In the genomic region with DNA sequence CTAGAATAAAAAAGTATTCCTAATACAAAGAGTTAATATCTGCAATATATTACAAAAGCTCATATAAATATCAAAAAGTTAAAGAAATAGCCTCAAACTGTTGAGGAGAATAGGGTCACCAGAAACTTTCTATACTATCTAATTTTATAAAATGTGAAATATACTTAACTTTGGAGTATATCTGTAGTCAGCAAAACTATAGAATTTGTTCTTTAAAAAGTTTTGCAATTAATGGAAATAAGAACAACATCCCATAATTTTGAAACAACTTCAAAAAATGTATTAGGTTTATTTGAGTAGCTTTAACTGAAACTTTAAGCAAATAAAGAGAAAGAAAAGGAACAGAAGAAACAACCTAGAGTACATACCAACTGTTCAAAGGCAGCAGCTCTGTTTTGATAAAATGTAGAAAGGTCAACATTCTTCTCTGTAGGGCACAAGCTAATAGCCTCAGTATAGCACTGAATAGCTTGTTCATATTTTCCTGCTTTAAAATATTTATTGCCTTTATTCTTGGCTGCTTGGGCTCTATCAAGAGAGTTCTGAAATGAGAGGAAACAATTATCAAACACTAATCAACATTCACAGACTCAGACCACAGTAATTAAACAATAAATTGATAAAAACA, we compare ENCODE assay signal across 1 cellular context.
TF ChIP-seq lines count a peak whose summit lies in the region.

No MANE protein-coding gene starts in this region.

TF ChIP-seq in HepG2, 621 proteins besides CTCF, POLR2A, EP300 and RAD21 (continued from another document):
- TF ChIP-seq ZNF816 (CRISPR knock-in tag; IDR thresholded peaks at IDR 0.05; ENCODE audit: borderline replicate concordance) (peak; percentile 28; the same call in 1 of the 2 replicates), ARID5B (CRISPR knock-in tag; IDR thresholded peaks at IDR 0.05) (peak; percentile 76), MAFF (IDR thresholded peaks at IDR 0.05; ENCODE audit: low read depth, low read length) (peak; percentile 65; the same call in 1 of the 2 replicates), RARA (CRISPR knock-in tag; IDR thresholded peaks at IDR 0.05) (peak; percentile 42; the same call in 1 of the 2 replicates), FOXA3 (CRISPR knock-in tag; IDR thresholded peaks at IDR 0.05) (peak; percentile 78), ASH2L (IDR thresholded peaks at IDR 0.05; ENCODE audit: insufficient read length, low read depth, low read length) (peak; percentile 52), RXRB (CRISPR knock-in tag; IDR thresholded peaks at IDR 0.05; ENCODE audit: borderline replicate concordance) (peak; percentile 47; the same call in 1 of the 2 replicates), DPF2 (CRISPR knock-in tag; IDR thresholded peaks at IDR 0.05; ENCODE audit: borderline replicate concordance, low read depth) (peak; percentile 49; the same call in 1 of the 2 replicates), ZFP37 (CRISPR knock-in tag; IDR thresholded peaks at IDR 0.05; ENCODE audit: borderline replicate concordance) (no peak), SOX6 (IDR thresholded peaks at IDR 0.05) (no peak), SOX6 (CRISPR knock-in tag; IDR thresholded peaks at IDR 0.05) (peak; percentile 35; the same call in 1 of the 2 replicates), HES4 (CRISPR knock-in tag; IDR thresholded peaks at IDR 0.05; ENCODE audit: borderline replicate concordance) (no peak), TARDBP (CRISPR knock-in tag; IDR thresholded peaks at IDR 0.05) (0 out of 2 replicates have a peak, but pooled peaks have one; percentile 39), BCL6 (CRISPR knock-in tag; IDR thresholded peaks at IDR 0.05) (peak; percentile 59), MIXL1 (CRISPR knock-in tag; IDR thresholded peaks at IDR 0.05) (peak; percentile 57; the same call in 1 of the 2 replicates), TEAD3 (CRISPR knock-in tag; optimal IDR thresholded peaks at IDR 0.05; ENCODE audit: borderline replicate concordance) (peak; percentile 80), SOX13 (IDR thresholded peaks at IDR 0.05) (no peak), SOX13 (CRISPR knock-in tag; conservative IDR thresholded peaks at IDR 0.05 in 1 of 2, IDR thresholded peaks at IDR 0.05 in 1 of 2) (peak in 1 of 2 experiments; percentile 75; a peak in 2 of 4 replicates), PPARG (CRISPR knock-in tag; conservative IDR thresholded peaks at IDR 0.05) (peak; percentile 87), ZNF44 (CRISPR knock-in tag; IDR thresholded peaks at IDR 0.05) (no peak), ZNF609 (CRISPR knock-in tag; IDR thresholded peaks at IDR 0.05; ENCODE audit: borderline replicate concordance) (peak; percentile 80), ISL2 (CRISPR knock-in tag; IDR thresholded peaks at IDR 0.05) (peak; percentile 93), TCF12 (IDR thresholded peaks at IDR 0.05) (no peak), TCF12 (CRISPR knock-in tag; IDR thresholded peaks at IDR 0.05) (no peak), FOXJ3 (CRISPR knock-in tag; IDR thresholded peaks at IDR 0.05; ENCODE audit: borderline replicate concordance) (peak; percentile 75; the same call in 1 of the 2 replicates)
- TF ChIP-seq, protein P1, sequence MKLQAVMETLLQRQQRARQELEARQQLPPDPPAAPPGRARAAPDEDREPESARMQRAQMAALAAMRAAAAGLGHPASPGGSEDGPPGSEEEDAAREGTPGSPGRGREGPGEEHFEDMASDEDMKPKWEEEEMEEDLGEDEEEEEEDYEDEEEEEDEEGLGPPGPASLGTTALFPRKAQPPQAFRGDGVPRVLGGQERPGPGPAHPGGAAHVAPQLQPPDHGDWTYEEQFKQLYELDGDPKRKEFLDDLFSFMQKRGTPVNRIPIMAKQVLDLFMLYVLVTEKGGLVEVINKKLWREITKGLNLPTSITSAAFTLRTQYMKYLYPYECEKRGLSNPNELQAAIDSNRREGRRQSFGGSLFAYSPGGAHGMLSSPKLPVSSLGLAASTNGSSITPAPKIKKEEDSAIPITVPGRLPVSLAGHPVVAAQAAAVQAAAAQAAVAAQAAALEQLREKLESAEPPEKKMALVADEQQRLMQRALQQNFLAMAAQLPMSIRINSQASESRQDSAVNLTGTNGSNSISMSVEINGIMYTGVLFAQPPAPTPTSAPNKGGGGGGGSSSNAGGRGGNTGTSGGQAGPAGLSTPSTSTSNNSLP (IDR thresholded peaks at IDR 0.05; ENCODE audit: low read depth, low read length): peak; percentile 39; the same call in 1 of the 2 replicates
- TF ChIP-seq, protein P2, sequence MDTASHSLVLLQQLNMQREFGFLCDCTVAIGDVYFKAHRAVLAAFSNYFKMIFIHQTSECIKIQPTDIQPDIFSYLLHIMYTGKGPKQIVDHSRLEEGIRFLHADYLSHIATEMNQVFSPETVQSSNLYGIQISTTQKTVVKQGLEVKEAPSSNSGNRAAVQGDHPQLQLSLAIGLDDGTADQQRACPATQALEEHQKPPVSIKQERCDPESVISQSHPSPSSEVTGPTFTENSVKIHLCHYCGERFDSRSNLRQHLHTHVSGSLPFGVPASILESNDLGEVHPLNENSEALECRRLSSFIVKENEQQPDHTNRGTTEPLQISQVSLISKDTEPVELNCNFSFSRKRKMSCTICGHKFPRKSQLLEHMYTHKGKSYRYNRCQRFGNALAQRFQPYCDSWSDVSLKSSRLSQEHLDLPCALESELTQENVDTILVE (CRISPR knock-in tag; IDR thresholded peaks at IDR 0.05): peak; percentile 48; the same call in 1 of the 2 replicates
